1 cellular context compared by ENCODE assay signal in the genomic region with DNA sequence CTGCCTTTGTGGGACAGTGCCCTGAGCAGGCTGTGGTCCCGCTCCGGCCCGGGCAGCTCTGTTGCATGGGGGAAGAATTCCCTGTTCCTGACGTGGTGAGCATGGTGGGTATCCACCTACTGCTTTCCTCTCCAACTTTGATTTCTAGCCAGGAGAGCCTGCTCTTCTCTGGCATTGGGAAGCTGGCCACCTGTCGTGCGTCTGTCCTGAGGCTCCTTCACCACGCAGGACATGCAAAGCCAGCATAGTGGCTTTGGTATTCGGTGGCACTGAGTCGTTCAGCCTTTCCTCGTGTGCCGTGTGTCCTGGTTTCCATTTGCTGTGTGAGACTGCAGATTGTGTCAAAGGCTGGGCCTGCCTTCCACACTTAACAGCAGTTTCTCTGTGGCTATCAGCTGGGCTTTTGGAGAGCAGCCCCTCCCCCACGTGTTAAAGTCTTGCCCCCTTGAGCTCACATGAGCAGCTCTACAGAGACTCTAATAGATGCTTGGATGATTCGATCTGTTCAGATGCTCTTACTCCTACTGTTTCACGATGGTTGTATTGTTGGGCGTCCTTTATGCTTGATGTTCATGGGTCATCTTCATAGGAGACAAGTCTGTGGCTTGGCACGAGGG.
TF ChIP-seq lines count a peak whose summit lies in the region.

No MANE protein-coding gene starts in this region.

TF ChIP-seq in SK-N-SH, 30 proteins besides CTCF, POLR2A, EP300 and RAD21:
- TF ChIP-seq GATA2 (CRISPR knock-in tag; IDR thresholded peaks at IDR 0.05), result no peak
- TF ChIP-seq, protein P1, sequence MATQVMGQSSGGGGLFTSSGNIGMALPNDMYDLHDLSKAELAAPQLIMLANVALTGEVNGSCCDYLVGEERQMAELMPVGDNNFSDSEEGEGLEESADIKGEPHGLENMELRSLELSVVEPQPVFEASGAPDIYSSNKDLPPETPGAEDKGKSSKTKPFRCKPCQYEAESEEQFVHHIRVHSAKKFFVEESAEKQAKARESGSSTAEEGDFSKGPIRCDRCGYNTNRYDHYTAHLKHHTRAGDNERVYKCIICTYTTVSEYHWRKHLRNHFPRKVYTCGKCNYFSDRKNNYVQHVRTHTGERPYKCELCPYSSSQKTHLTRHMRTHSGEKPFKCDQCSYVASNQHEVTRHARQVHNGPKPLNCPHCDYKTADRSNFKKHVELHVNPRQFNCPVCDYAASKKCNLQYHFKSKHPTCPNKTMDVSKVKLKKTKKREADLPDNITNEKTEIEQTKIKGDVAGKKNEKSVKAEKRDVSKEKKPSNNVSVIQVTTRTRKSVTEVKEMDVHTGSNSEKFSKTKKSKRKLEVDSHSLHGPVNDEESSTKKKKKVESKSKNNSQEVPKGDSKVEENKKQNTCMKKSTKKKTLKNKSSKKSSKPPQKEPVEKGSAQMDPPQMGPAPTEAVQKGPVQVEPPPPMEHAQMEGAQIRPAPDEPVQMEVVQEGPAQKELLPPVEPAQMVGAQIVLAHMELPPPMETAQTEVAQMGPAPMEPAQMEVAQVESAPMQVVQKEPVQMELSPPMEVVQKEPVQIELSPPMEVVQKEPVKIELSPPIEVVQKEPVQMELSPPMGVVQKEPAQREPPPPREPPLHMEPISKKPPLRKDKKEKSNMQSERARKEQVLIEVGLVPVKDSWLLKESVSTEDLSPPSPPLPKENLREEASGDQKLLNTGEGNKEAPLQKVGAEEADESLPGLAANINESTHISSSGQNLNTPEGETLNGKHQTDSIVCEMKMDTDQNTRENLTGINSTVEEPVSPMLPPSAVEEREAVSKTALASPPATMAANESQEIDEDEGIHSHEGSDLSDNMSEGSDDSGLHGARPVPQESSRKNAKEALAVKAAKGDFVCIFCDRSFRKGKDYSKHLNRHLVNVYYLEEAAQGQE (IDR thresholded peaks at IDR 0.05; ENCODE audit: low read depth, low read length), result no peak
- TF ChIP-seq RCOR1 (IDR thresholded peaks at IDR 0.05; ENCODE audit: low read length), result no peak
- TF ChIP-seq SMC3 (IDR thresholded peaks at IDR 0.05; ENCODE audit: low read depth, low read length), result no peak
- TF ChIP-seq RXRA (IDR thresholded peaks at IDR 0.05; ENCODE audit: borderline replicate concordance, low read depth), result no peak
- TF ChIP-seq MXI1 (IDR thresholded peaks at IDR 0.05; ENCODE audit: low read depth, low read length), result no peak
- TF ChIP-seq POLR2AphosphoS5 (IDR thresholded peaks at IDR 0.05; ENCODE audit: low read depth, low read length), result no peak
- no peak for TF ChIP-seq TCF12 (IDR thresholded peaks at IDR 0.05)
- TF ChIP-seq RFX5 (IDR thresholded peaks at IDR 0.05; ENCODE audit: low read length), result no peak
- TF ChIP-seq, protein P2, sequence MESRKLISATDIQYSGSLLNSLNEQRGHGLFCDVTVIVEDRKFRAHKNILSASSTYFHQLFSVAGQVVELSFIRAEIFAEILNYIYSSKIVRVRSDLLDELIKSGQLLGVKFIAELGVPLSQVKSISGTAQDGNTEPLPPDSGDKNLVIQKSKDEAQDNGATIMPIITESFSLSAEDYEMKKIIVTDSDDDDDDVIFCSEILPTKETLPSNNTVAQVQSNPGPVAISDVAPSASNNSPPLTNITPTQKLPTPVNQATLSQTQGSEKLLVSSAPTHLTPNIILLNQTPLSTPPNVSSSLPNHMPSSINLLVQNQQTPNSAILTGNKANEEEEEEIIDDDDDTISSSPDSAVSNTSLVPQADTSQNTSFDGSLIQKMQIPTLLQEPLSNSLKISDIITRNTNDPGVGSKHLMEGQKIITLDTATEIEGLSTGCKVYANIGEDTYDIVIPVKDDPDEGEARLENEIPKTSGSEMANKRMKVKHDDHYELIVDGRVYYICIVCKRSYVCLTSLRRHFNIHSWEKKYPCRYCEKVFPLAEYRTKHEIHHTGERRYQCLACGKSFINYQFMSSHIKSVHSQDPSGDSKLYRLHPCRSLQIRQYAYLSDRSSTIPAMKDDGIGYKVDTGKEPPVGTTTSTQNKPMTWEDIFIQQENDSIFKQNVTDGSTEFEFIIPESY (IDR thresholded peaks at IDR 0.05; ENCODE audit: borderline replicate concordance, low read depth), result no peak
- TF ChIP-seq MEF2A (IDR thresholded peaks at IDR 0.05; ENCODE audit: borderline replicate concordance, low read depth), result no peak
- TF ChIP-seq, protein P3, sequence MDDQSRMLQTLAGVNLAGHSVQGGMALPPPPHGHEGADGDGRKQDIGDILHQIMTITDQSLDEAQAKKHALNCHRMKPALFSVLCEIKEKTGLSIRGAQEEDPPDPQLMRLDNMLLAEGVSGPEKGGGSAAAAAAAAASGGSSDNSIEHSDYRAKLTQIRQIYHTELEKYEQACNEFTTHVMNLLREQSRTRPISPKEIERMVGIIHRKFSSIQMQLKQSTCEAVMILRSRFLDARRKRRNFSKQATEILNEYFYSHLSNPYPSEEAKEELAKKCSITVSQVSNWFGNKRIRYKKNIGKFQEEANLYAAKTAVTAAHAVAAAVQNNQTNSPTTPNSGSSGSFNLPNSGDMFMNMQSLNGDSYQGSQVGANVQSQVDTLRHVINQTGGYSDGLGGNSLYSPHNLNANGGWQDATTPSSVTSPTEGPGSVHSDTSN (IDR thresholded peaks at IDR 0.05), result no peak
- no peak for TF ChIP-seq FOSL2 (IDR thresholded peaks at IDR 0.05; ENCODE audit: borderline replicate concordance, low read depth)
- TF ChIP-seq, protein P4, sequence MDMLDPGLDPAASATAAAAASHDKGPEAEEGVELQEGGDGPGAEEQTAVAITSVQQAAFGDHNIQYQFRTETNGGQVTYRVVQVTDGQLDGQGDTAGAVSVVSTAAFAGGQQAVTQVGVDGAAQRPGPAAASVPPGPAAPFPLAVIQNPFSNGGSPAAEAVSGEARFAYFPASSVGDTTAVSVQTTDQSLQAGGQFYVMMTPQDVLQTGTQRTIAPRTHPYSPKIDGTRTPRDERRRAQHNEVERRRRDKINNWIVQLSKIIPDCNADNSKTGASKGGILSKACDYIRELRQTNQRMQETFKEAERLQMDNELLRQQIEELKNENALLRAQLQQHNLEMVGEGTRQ (IDR thresholded peaks at IDR 0.05; ENCODE audit: borderline replicate concordance, low read depth, low read length), result no peak
- TF ChIP-seq CHD2 (IDR thresholded peaks at IDR 0.05; ENCODE audit: low read length, partially characterized antibody), result no peak
- no peak for TF ChIP-seq YY1 (IDR thresholded peaks at IDR 0.05; ENCODE audit: low read depth)
- no peak for TF ChIP-seq JUND (IDR thresholded peaks at IDR 0.05)
- no peak for TF ChIP-seq FOXJ3 (CRISPR knock-in tag; IDR thresholded peaks at IDR 0.05)
TF ChIP-seq in SK-N-SH: peak in this region for 0.
